34 cellular contexts compared by ENCODE assay signal in genomic region chr3:103730744-103731143, GRCh38.
"Had no signal": no experiment of that assay in that cellular context is flagged by ENCODE, and none has a peak within 500 bp of the region (broad histone marks: within the 10 kb centered on the region; RNA-seq: fewer than 3 reads in every experiment).

No MANE protein-coding gene starts in this region.

- H3K9me3 ChIP-seq: adrenal gland, ascending aorta, body of pancreas, breast epithelium had no signal

- ATAC-seq: activated naive CD4-positive, alpha-beta T cell treated with anti-CD3 and anti-CD28 coated beads, Interleukin-2, amount 50 U/mL, for 72 hours; activated naive CD8-positive, alpha-beta T cell treated with anti-CD3 and anti-CD28 coated beads, Interleukin-2, amount 50 U/mL, for 24 hours; activated T-cell treated with anti-CD3 and anti-CD28 coated beads, Interleukin-2, amount 50 U/mL, for 4 hours; activated T-cell treated with anti-CD3 and anti-CD28 coated beads, Interleukin-2, amount 50 U/mL, for 72 hours; activated T-helper 17 cell treated with anti-CD3 and anti-CD28 coated beads, Interleukin-2, amount 50 U/mL, for 72 hours; body of pancreas had no signal

- H3K27me3 ChIP-seq: adrenal gland, ascending aorta, body of pancreas, brain microvascular endothelial cell, breast epithelium, cardiac muscle cell had no signal

- H3K4me1 ChIP-seq: adrenal gland, ascending aorta, body of pancreas, breast epithelium had no signal

- H3K36me3 ChIP-seq: adrenal gland, ascending aorta, brain microvascular endothelial cell, breast epithelium, cardiac muscle cell had no signal

- DNase-seq: activated effector memory CD4-positive, alpha-beta T cell treated with anti-CD3 and anti-CD28 coated beads, Interleukin-2, amount 50 U/mL, for 16 hours; activated effector memory CD4-positive, alpha-beta T cell treated with Interleukin-2 at 50 U/mL for 16 hours; activated gamma-delta T cell; activated gamma-delta T cell treated with Interleukin-2 at 50 U/mL for 16 hours; activated naive CD4-positive, alpha-beta T cell; activated naive CD4-positive, alpha-beta T cell treated with anti-CD3 and anti-CD28 coated beads for 36 hours; activated naive CD4-positive, alpha-beta T cell treated with anti-CD3 and anti-CD28 coated beads, Interleukin-2, amount 10 ng/mL, durations not matched to agents 7 days and 5 days; activated naive CD4-positive, alpha-beta T cell treated with anti-CD3 and anti-CD28 coated beads, Interleukin-2, amount 50 U/mL, for 16 hours; activated naive CD4-positive, alpha-beta T cell treated with Interleukin-2 at 50 U/mL for 16 hours; activated naive CD8-positive, alpha-beta T cell treated with anti-CD3 and anti-CD28 coated beads for 36 hours; activated naive CD8-positive, alpha-beta T cell treated with anti-CD3 and anti-CD28 coated beads, Interleukin-2, amount 10 ng/mL, durations not matched to agents 7 days and 5 days; activated naive CD8-positive, alpha-beta T cell treated with anti-CD3 and anti-CD28 coated beads, Interleukin-2, amount 50 U/mL, for 24 hours; activated T-cell treated with anti-CD3 and anti-CD28 coated beads, Interleukin-2, amount 50 U/mL, for 1 hour; activated T-cell treated with anti-CD3 and anti-CD28 coated beads, Interleukin-2, amount 50 U/mL, for 24 hours; activated T-cell treated with anti-CD3 and anti-CD28 coated beads, Interleukin-2, amount 50 U/mL, for 4 hours; activated T-cell treated with anti-CD3 and anti-CD28 coated beads, Interleukin-2, amount 50 U/mL, for 48 hours; activated T-cell treated with anti-CD3 and anti-CD28 coated beads, Interleukin-2, amount 50 U/mL, for 72 hours; adrenal gland; amniotic stem cell; amygdala; anterior cingulate cortex; aorta; body of pancreas; brain microvascular endothelial cell; caudate nucleus; central memory CD4-positive, alpha-beta T cell; cerebellar nuclear complex had no signal

- H3K4me3 ChIP-seq: adrenal gland, ascending aorta, body of pancreas, breast epithelium, cardiac muscle cell had no signal

- H3K27ac ChIP-seq: adrenal gland, ascending aorta, body of pancreas, brain microvascular endothelial cell, breast epithelium, cardiac muscle cell had no signal

- FAIRE-seq: astrocyte, bronchial epithelial cell had no signal
